Comparison of ENCODE assay signal across 8 cellular contexts in genomic region chr5:97181856-97182545, GRCh38. TPM values are rescaled to one million over a fixed set of nuclear protein-coding genes. Genes with fewer than 3 reads are reported as not detected.
A peak's percentile ranks its signal among the peaks of the same experiment; 100 is the strongest.
DNase-seq lines count a peak whose midpoint lies in the region; ATAC-seq and TF ChIP-seq lines count a peak whose summit lies in the region.

No MANE protein-coding gene starts in this region.

- no peak overlapping the region for H3K27ac ChIP-seq in testis

- peaks cover 9% of the 10 kb centered on the region for H3K27me3 Mint-ChIP-seq in T-helper 2 cell treated with Interferon-gamma antibody and Interleukin-4, amounts not matched to agents 5 μg/mL and 100 μg/mL, for 36 hours (ENCODE audit: low read depth)
- peaks cover 4% of the 10 kb centered on the region for H3K27me3 Mint-ChIP-seq in activated T-helper 1 cell treated with anti-CD3 and anti-CD28 coated beads, Interleukin-12 subunit alpha, Interleukin-12 subunit beta, Interleukin-2, Interleukin-4 antibody, amounts not matched to agents 30 ng/mL and 10 ng/mL and 1 ng/mL, durations not matched to agents 14 hours and 24 hours and 36 hours (ENCODE audit: insufficient read depth)
- peaks cover 3 to 12% (median 10%) of the 10 kb centered on the region in 3 donors for H3K27me3 Mint-ChIP-seq in immature natural killer cell (ENCODE audit: low read depth in 3 of 3)

- ATAC-seq in HG02610 (IDR thresholded peaks at IDR 0.05; ENCODE audit: unreplicated experiment) (no peak), HG03571 (IDR thresholded peaks at IDR 0.05; ENCODE audit: unreplicated experiment) (no peak)

- H3K4me3 ChIP-seq in testis, result peak overlapping the region; percentile 84 to 90

- intact Hi-C loops in activated T-helper 1 cell treated with anti-CD3 and anti-CD28 coated beads, Interleukin-12 subunit alpha, Interleukin-12 subunit beta, Interleukin-2, Interleukin-4 antibody, amounts not matched to agents 30 ng/mL and 10 ng/mL and 1 ng/mL, durations not matched to agents 14 hours and 24 hours and 36 hours (cut with micrococcal nuclease), result loop anchor here (2.0 to 10.0 kb wide), 6 partner anchors 519 to 1593 kb away; partner anchors contain the start of genes CAST, ELL2 and RFESD
- intact Hi-C loops in testis (cut with DNase I; ENCODE audit: low total_unique reads), result no loop called here

- DNase-seq in T-helper 2 cell treated with Interferon-gamma antibody and Interleukin-4, amounts not matched to agents 5 μg/mL and 100 μg/mL, for 36 hours (ENCODE audit: low spot score), result no peak
- DNase-seq in T-helper 2 cell (no peak), immature natural killer cell (no peak), testis (no peak), mucosa of gallbladder (ENCODE audit: low spot score) (no peak)
- no peak for DNase-seq in activated T-helper 1 cell treated with anti-CD3 and anti-CD28 coated beads, Interleukin-12 subunit alpha, Interleukin-12 subunit beta, Interleukin-2, Interleukin-4 antibody, amounts not matched to agents 30 ng/mL and 10 ng/mL and 1 ng/mL, durations not matched to agents 14 hours and 24 hours and 36 hours (ENCODE audit: low spot score)

- H3K9me3 Mint-ChIP-seq in T-helper 2 cell treated with Interferon-gamma antibody and Interleukin-4, amounts not matched to agents 5 μg/mL and 100 μg/mL, for 36 hours, result peaks cover 5% of the 10 kb centered on the region
- H3K9me3 Mint-ChIP-seq in activated T-helper 1 cell treated with anti-CD3 and anti-CD28 coated beads, Interleukin-12 subunit alpha, Interleukin-12 subunit beta, Interleukin-2, Interleukin-4 antibody, amounts not matched to agents 30 ng/mL and 10 ng/mL and 1 ng/mL, durations not matched to agents 14 hours and 24 hours and 36 hours, result peaks cover 7% of the 10 kb centered on the region
- no peaks in the 10 kb centered on the region for H3K9me3 Mint-ChIP-seq in immature natural killer cell

- H3K4me3 Mint-ChIP-seq in T-helper 2 cell treated with Interferon-gamma antibody and Interleukin-4, amounts not matched to agents 5 μg/mL and 100 μg/mL, for 36 hours, result peak overlapping the region; percentile 87
- peak overlapping the region; percentile 91 for H3K4me3 Mint-ChIP-seq in activated T-helper 1 cell treated with anti-CD3 and anti-CD28 coated beads, Interleukin-12 subunit alpha, Interleukin-12 subunit beta, Interleukin-2, Interleukin-4 antibody, amounts not matched to agents 30 ng/mL and 10 ng/mL and 1 ng/mL, durations not matched to agents 14 hours and 24 hours and 36 hours
- peak overlapping the region; percentile 92 to 98 (median 96) for H3K4me3 Mint-ChIP-seq in immature natural killer cell

- TF ChIP-seq CTCF in testis (IDR thresholded peaks at IDR 0.05), result no peak

- H3K36me3 Mint-ChIP-seq in T-helper 2 cell treated with Interferon-gamma antibody and Interleukin-4, amounts not matched to agents 5 μg/mL and 100 μg/mL, for 36 hours (ENCODE audit: low read depth), result peaks cover 30% of the 10 kb centered on the region
- H3K36me3 Mint-ChIP-seq in activated T-helper 1 cell treated with anti-CD3 and anti-CD28 coated beads, Interleukin-12 subunit alpha, Interleukin-12 subunit beta, Interleukin-2, Interleukin-4 antibody, amounts not matched to agents 30 ng/mL and 10 ng/mL and 1 ng/mL, durations not matched to agents 14 hours and 24 hours and 36 hours (ENCODE audit: low read depth), result peaks cover 34% of the 10 kb centered on the region
- peaks cover 7 to 15% (median 15%) of the 10 kb centered on the region in 3 donors for H3K36me3 Mint-ChIP-seq in immature natural killer cell

- no peaks in the 10 kb centered on the region for H3K36me3 ChIP-seq in testis (ENCODE audit: low read depth, missing control alignments)

- peak overlapping the region; percentile 100 for H3K27ac Mint-ChIP-seq in T-helper 2 cell treated with Interferon-gamma antibody and Interleukin-4, amounts not matched to agents 5 μg/mL and 100 μg/mL, for 36 hours
- H3K27ac Mint-ChIP-seq in activated T-helper 1 cell treated with anti-CD3 and anti-CD28 coated beads, Interleukin-12 subunit alpha, Interleukin-12 subunit beta, Interleukin-2, Interleukin-4 antibody, amounts not matched to agents 30 ng/mL and 10 ng/mL and 1 ng/mL, durations not matched to agents 14 hours and 24 hours and 36 hours, result peak overlapping the region; percentile 100
- peak overlapping the region; percentile 100 for H3K27ac Mint-ChIP-seq in immature natural killer cell

- H3K9me3 ChIP-seq in testis, result no peaks in the 10 kb centered on the region

- H3K27me3 ChIP-seq in testis, result no peaks in the 10 kb centered on the region

- 61 to 69% methylated on average over 4 of the region's 4 CpGs for WGBS in testis, 2 donors

- peaks cover 22% of the 10 kb centered on the region for H3K4me1 Mint-ChIP-seq in T-helper 2 cell treated with Interferon-gamma antibody and Interleukin-4, amounts not matched to agents 5 μg/mL and 100 μg/mL, for 36 hours (ENCODE audit: low read depth)
- H3K4me1 Mint-ChIP-seq in activated T-helper 1 cell treated with anti-CD3 and anti-CD28 coated beads, Interleukin-12 subunit alpha, Interleukin-12 subunit beta, Interleukin-2, Interleukin-4 antibody, amounts not matched to agents 30 ng/mL and 10 ng/mL and 1 ng/mL, durations not matched to agents 14 hours and 24 hours and 36 hours (ENCODE audit: low read depth), result peaks cover 42% of the 10 kb centered on the region
- H3K4me1 Mint-ChIP-seq in immature natural killer cell, result peaks cover 33 to 50% of the 10 kb centered on the region in 2 donors

- no peak for TF ChIP-seq POLR2A in testis (IDR thresholded peaks at IDR 0.05)

- peaks cover 11% of the 10 kb centered on the region for H3K4me1 ChIP-seq in testis

RNA-seq across cellular contexts. Expression of gene RIOK2, which starts 1.0 kb away (rescaled TPM):
- 37.2 and 47.2 TPM in 2 replicates for total RNA-seq in activated T-helper 1 cell treated with anti-CD3 and anti-CD28 coated beads, Interleukin-12 subunit alpha, Interleukin-12 subunit beta, Interleukin-2, Interleukin-4 antibody, amounts not matched to agents 30 ng/mL and 10 ng/mL and 1 ng/mL, durations not matched to agents 14 hours and 24 hours and 36 hours
- polyA plus RNA-seq in immature natural killer cell, result 10 to 100 TPM; 10.6 to 15.8 (median 14.8) TPM
- total RNA-seq in testis, result 10 to 100 TPM; 20.4 to 26.5 TPM
- 15.0 TPM for polyA plus RNA-seq in testis (ENCODE audit: insufficient read depth, low read depth, low replicate concordance)
- total RNA-seq in mucosa of gallbladder, result 13.7 TPM

RNA-seq across cellular contexts. Expression of gene LIX1, which starts 39.6 kb away (rescaled TPM):
- not detected in 2 replicates for total RNA-seq in activated T-helper 1 cell treated with anti-CD3 and anti-CD28 coated beads, Interleukin-12 subunit alpha, Interleukin-12 subunit beta, Interleukin-2, Interleukin-4 antibody, amounts not matched to agents 30 ng/mL and 10 ng/mL and 1 ng/mL, durations not matched to agents 14 hours and 24 hours and 36 hours
- polyA plus RNA-seq in immature natural killer cell, result not detected
- not detected for total RNA-seq in testis
- polyA plus RNA-seq in testis (ENCODE audit: insufficient read depth, low read depth, low replicate concordance), result 0.76 TPM
- total RNA-seq in mucosa of gallbladder, result 0.17 TPM
